8 cellular contexts compared by ENCODE assay signal in genomic region chr3:151468284-151468917, GRCh38. TPM values are rescaled to one million over a fixed set of nuclear protein-coding genes. Genes with fewer than 3 reads are reported as not detected.
DNase-seq lines count a peak whose midpoint lies in the region; ATAC-seq and FAIRE-seq lines count a peak whose summit lies in the region.

No MANE protein-coding gene starts in this region.

- no peak overlapping the region for H3K27ac Mint-ChIP-seq in activated naive CD8-positive, alpha-beta T cell treated with anti-CD3 and anti-CD28 coated beads, Interleukin-2, amount 10 ng/mL, durations not matched to agents 7 days and 5 days

- intact Hi-C loops in left ventricle myocardium superior (cut with micrococcal nuclease) = loop anchor here (2.0 kb wide), 1 partner anchor 370 kb away; no protein-coding TSS in a partner anchor

- H3K9me3 ChIP-seq in small intestine (ENCODE audit: control insufficient read depth, low read depth) = no peaks in the 10 kb centered on the region

- WGBS in small intestine, 3 donors = 37 to 52% (median 39%) methylated on average over 9 of the region's 9 CpGs

- no peaks in the 10 kb centered on the region for H3K27me3 ChIP-seq in small intestine (ENCODE audit: control insufficient read depth in 2 of 2, insufficient read depth in 2 of 2, low read length in 2 of 2)

- in situ Hi-C loops in Caki2 (cut with HindIII; ENCODE audit: low pct_unique_long_range_greater_than_20kb, low sequenced_read_pairs) = no loop called here

- POLR2A ChIA-PET in activated naive CD8-positive, alpha-beta T cell treated with anti-CD3 and anti-CD28 coated beads, Interleukin-2, amount 10 ng/mL, durations not matched to agents 7 days and 5 days (lab: Charles Lee) = no interaction called here

- no peaks in the 10 kb centered on the region for H3K36me3 ChIP-seq in small intestine (ENCODE audit: control insufficient read depth in 2 of 2, insufficient read depth in 2 of 2, low read length in 2 of 2)

- no peaks in the 10 kb centered on the region for H3K4me1 Mint-ChIP-seq in activated naive CD8-positive, alpha-beta T cell treated with anti-CD3 and anti-CD28 coated beads, Interleukin-2, amount 10 ng/mL, durations not matched to agents 7 days and 5 days

- no peaks in the 10 kb centered on the region for H3K9me3 Mint-ChIP-seq in activated naive CD8-positive, alpha-beta T cell treated with anti-CD3 and anti-CD28 coated beads, Interleukin-2, amount 10 ng/mL, durations not matched to agents 7 days and 5 days

- H3K36me3 Mint-ChIP-seq in activated naive CD8-positive, alpha-beta T cell treated with anti-CD3 and anti-CD28 coated beads, Interleukin-2, amount 10 ng/mL, durations not matched to agents 7 days and 5 days = no peaks in the 10 kb centered on the region

- no peaks in the 10 kb centered on the region for H3K4me1 ChIP-seq in small intestine (ENCODE audit: control insufficient read depth in 2 of 2, insufficient read depth in 1 of 2, low read depth in 1 of 2, low read length in 1 of 2)

- no peak overlapping the region for H3K27ac ChIP-seq in small intestine (ENCODE audit: low read depth in 1 of 2, low read length in 1 of 2)

- H3K4me3 ChIP-seq in small intestine (ENCODE audit: low read depth in 1 of 2, low read length in 2 of 2) = no peak overlapping the region

- no peak overlapping the region for H3K4me3 Mint-ChIP-seq in activated naive CD8-positive, alpha-beta T cell treated with anti-CD3 and anti-CD28 coated beads, Interleukin-2, amount 10 ng/mL, durations not matched to agents 7 days and 5 days

- peak; percentile 16 for DNase-seq in Caki2 (ENCODE audit: low read depth)
- DNase-seq in HUDEP-2 (lab: John Stamatoyannopoulos, UW; ENCODE audit: unreplicated experiment in 76 of 76) = peak in 40 of 76 experiments; percentile 1 to 69 (median 22)
- peak; percentile 5 for DNase-seq in NOMO-1 treated with dmso at 0.1 percent for 144 hours (lab: John Stamatoyannopoulos, UW; ENCODE audit: unreplicated experiment)
- DNase-seq in activated naive CD8-positive, alpha-beta T cell treated with anti-CD3 and anti-CD28 coated beads, Interleukin-2, amount 10 ng/mL, durations not matched to agents 7 days and 5 days = no peak
- DNase-seq in left ventricle myocardium superior = no peak
- peak; percentile 77 for DNase-seq in small intestine

- peaks cover 9% of the 10 kb centered on the region for H3K27me3 Mint-ChIP-seq in activated naive CD8-positive, alpha-beta T cell treated with anti-CD3 and anti-CD28 coated beads, Interleukin-2, amount 10 ng/mL, durations not matched to agents 7 days and 5 days

- no peak for FAIRE-seq in small intestine (lab: Jason Lieb, UNC)

- ATAC-seq in GM19395 (IDR thresholded peaks at IDR 0.05; ENCODE audit: unreplicated experiment) = peak; percentile 75
- peak; percentile 52 for ATAC-seq in activated naive CD8-positive, alpha-beta T cell treated with anti-CD3 and anti-CD28 coated beads, Interleukin-2, amount 10 ng/mL, durations not matched to agents 7 days and 5 days (ENCODE audit: low read depth)
- ATAC-seq in left ventricle myocardium superior = peak; percentile 72
- ATAC-seq in HG03520 (IDR thresholded peaks at IDR 0.05; ENCODE audit: unreplicated experiment) = no peak

RNA-seq across cellular contexts. Expression of gene IGSF10, which starts 7.5 kb away (rescaled TPM):
- not detected in 2 replicates for total RNA-seq in Caki2 (2014; rRNA removed; shearing (Covaris generic); ENCODE audit: low replicate concordance)
- not detected for total RNA-seq in activated naive CD8-positive, alpha-beta T cell treated with anti-CD3 and anti-CD28 coated beads, Interleukin-2, amount 10 ng/mL, durations not matched to agents 7 days and 5 days
- total RNA-seq in left ventricle myocardium superior = 1.9 TPM
- polyA plus RNA-seq in small intestine = 1 to 10 TPM in 1 of 3 donors, not detected in 2; 2.6 TPM

Comparison
In these comparisons a context has a peak if more than half of its experiments do, and no peak if none do; other contexts are left out.
1. DNase-seq: peak in Caki2 (single experiment), HUDEP-2 (40 of 76), NOMO-1 treated with dmso at 0.1 percent for 144 hours (single experiment) and small intestine (single experiment); none in activated naive CD8-positive, alpha-beta T cell treated with anti-CD3 and anti-CD28 coated beads, Interleukin-2, amount 10 ng/mL, durations not matched to agents 7 days and 5 days (single experiment) and left ventricle myocardium superior (single experiment).